ENCODE assay signal across 21 cellular contexts in the genomic region with DNA sequence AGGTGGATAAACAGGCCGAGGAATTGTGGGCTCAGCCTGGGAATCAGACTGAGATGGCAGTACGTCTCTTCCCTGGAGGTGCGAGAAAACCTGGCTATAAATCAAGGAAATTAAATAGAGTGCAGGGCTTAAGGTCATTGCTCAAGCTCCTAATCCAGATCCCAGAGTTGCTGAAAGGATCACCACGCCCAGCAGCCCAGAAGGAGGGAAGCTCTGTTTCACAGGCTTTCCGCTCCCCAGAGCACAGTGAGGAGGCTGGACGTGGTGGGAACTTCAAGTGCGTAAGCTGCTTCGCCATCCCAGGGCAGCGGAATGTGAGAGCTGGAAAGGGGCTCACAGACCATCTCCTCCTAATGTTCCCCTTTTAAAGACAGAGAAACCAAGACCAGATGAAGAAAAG.
"Had no signal": no experiment of that assay in that cellular context is flagged by ENCODE, and none has a peak within 500 bp of the region (broad histone marks: within the 10 kb centered on the region; RNA-seq: fewer than 3 reads in every experiment).

No MANE protein-coding gene starts in this region.

- H3K4me3 ChIP-seq: body of pancreas, coronary artery, esophagus muscularis mucosa, lung, ovary, transverse colon had no signal

- DNase-seq: activated B cell treated with CpG ODN at 0.5 μM for 24 hours; activated CD4-positive, alpha-beta T cell treated with anti-CD3 and anti-CD28 coated beads for 48 hours; activated CD8-positive, alpha-beta memory T cell treated with anti-CD3 and anti-CD28 coated beads, Interleukin-2, amount 50 U/mL, for 4 hours; activated CD8-positive, alpha-beta T cell treated with anti-CD3 and anti-CD28 coated beads, Interleukin-2, amount 10 ng/mL, durations not matched to agents 7 days and 5 days; activated gamma-delta T cell; activated T-cell treated with anti-CD3 and anti-CD28 coated beads, Interleukin-2, amount 50 U/mL, for 48 hours; amygdala; body of pancreas; central memory CD4-positive, alpha-beta T cell; midbrain; ovary; stimulated activated CD4-positive, alpha-beta T cell treated with anti-CD3 and anti-CD28 coated beads, Interleukin-15, amount 100 ng/mL, for 24 hours; stimulated activated CD4-positive, alpha-beta T cell treated with anti-CD3 and anti-CD28 coated beads, Interleukin-4, amount 100 ng/mL, for 24 hours; stimulated activated naive CD4-positive, alpha-beta T cell; T-helper 2 cell; transverse colon had no signal

- H3K36me3 ChIP-seq: esophagus muscularis mucosa, ovary, transverse colon had no signal

- ATAC-seq: activated CD8-positive, alpha-beta T cell treated with anti-CD3 and anti-CD28 coated beads, Interleukin-2, amount 10 ng/mL, durations not matched to agents 7 days and 5 days; activated naive CD4-positive, alpha-beta T cell treated with anti-CD3 and anti-CD28 coated beads, Interleukin-2, amount 50 U/mL, for 72 hours had no signal

- H3K4me1 ChIP-seq: body of pancreas had no signal

- FAIRE-seq: TTC549 had no signal

- H3K27ac ChIP-seq: body of pancreas, ovary, transverse colon had no signal

- H3K9me3 ChIP-seq: body of pancreas, esophagus muscularis mucosa, ovary, transverse colon had no signal

- H3K27me3 ChIP-seq: body of pancreas, esophagus muscularis mucosa, ovary, transverse colon had no signal
